Comparison of ENCODE assay signal across 11 cellular contexts in the genomic region with DNA sequence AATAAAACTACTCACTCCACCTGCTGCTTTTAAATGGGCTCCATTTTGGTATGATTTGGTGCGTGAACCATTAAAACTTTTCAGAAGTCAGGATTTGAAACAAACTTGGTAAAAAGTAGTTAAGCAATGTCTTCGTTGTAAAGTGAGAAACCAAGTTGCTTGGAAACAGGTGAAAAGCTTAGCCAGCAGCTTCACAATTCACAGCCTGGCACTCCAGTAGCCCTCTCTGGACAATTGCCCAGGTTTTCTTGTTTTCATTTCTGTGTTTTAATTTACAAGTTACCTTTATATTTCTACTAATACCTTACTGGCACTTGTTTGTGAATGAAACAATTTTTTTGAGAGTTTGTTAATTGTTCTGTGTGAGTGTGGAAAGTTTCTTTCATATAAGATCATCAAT. TPM values are rescaled to one million over a fixed set of nuclear protein-coding genes. Genes with fewer than 3 reads are reported as not detected.
DNase-seq lines count a peak whose midpoint lies in the region; ATAC-seq, FAIRE-seq and TF ChIP-seq lines count a peak whose summit lies in the region.
"Had no signal": no experiment of that assay in that cellular context is flagged by ENCODE, and none has a peak within 500 bp of the region (broad histone marks: within the 10 kb centered on the region; RNA-seq: fewer than 3 reads in every experiment).

No MANE protein-coding gene starts in this region.

- no peaks in the 10 kb centered on the region for H3K27me3 ChIP-seq in CD8-positive, alpha-beta memory T cell (ENCODE audit: insufficient read depth, low read length, poor library complexity, severe bottlenecking)
- no peaks in the 10 kb centered on the region for H3K27me3 ChIP-seq in KMS-11 (ENCODE audit: insufficient read depth, low read depth)
- H3K27me3 ChIP-seq in astrocyte (ENCODE audit: insufficient read depth, low read length) = no peaks in the 10 kb centered on the region
- H3K27me3 ChIP-seq: cardiac muscle cell had no signal

- H3K4me1 ChIP-seq in CD8-positive, alpha-beta memory T cell (ENCODE audit: insufficient read depth, low read length) = peaks cover 44% of the 10 kb centered on the region
- H3K4me1 ChIP-seq in KMS-11 (ENCODE audit: low read depth, poor library complexity, severe bottlenecking) = peaks cover 92% of the 10 kb centered on the region
- peaks cover 83% of the 10 kb centered on the region for H3K4me1 ChIP-seq in astrocyte (ENCODE audit: insufficient read depth, low read length)
- H3K4me1 ChIP-seq: HAP-1 had no signal

- ATAC-seq in natural killer cell = no peak
- ATAC-seq in HG02973 (IDR thresholded peaks at IDR 0.05; ENCODE audit: unreplicated experiment) = no peak
- ATAC-seq in HG02870 (IDR thresholded peaks at IDR 0.05; ENCODE audit: unreplicated experiment) = no peak

- H4K20me1 ChIP-seq in KMS-11 (ENCODE audit: insufficient read depth) = no peaks in the 10 kb centered on the region
- H4K20me1 ChIP-seq in astrocyte (ENCODE audit: insufficient read depth, low read length) = peaks cover 4% of the 10 kb centered on the region

- no peak overlapping the region for H3K27ac ChIP-seq in CD8-positive, alpha-beta memory T cell (ENCODE audit: low read depth, low read length)
- H3K27ac ChIP-seq in KMS-11 (peak overlapping the region; percentile 83), astrocyte (ENCODE audit: low read depth, low read length) (peak overlapping the region; percentile 97)
- H3K27ac ChIP-seq: cardiac muscle cell had no signal

- H3K79me2 ChIP-seq in KMS-11 (ENCODE audit: insufficient read depth, low read depth) (no peaks in the 10 kb centered on the region), astrocyte (ENCODE audit: insufficient read depth, low read length) (peaks cover 25% of the 10 kb centered on the region)

- H3K4me2 ChIP-seq in KMS-11 (peak overlapping the region; percentile 78), astrocyte (ENCODE audit: low read length) (peak overlapping the region; percentile 10)

- H3K36me3 ChIP-seq in CD8-positive, alpha-beta memory T cell (ENCODE audit: insufficient read depth, low read length) = no peaks in the 10 kb centered on the region
- H3K36me3 ChIP-seq in KMS-11 (ENCODE audit: insufficient read depth) (no peaks in the 10 kb centered on the region), astrocyte (ENCODE audit: insufficient read depth, low read length) (peaks cover 4% of the 10 kb centered on the region)
- H3K36me3 ChIP-seq: cardiac muscle cell, HAP-1 had no signal

- DNase-seq in CD8-positive, alpha-beta memory T cell = no peak
- no peak for DNase-seq in astrocyte (ENCODE audit: low read depth)
- no peak for DNase-seq in natural killer cell
- no peak for DNase-seq in NCI-H774 (lab: John Stamatoyannopoulos, UW)
- DNase-seq: activated CD4-positive, alpha-beta T cell treated with anti-CD3 and anti-CD28 coated beads for 1 hour; NCI-H2171 had no signal

- POLR2A ChIA-PET in CD8-positive, alpha-beta memory T cell (lab: Charles Lee) = interaction anchor here (3.8 kb wide), 1 partner anchor 13 kb away, joined by 27 read pairs; a partner anchor contains a TSS

- no peak for FAIRE-seq in astrocyte (lab: Jason Lieb, UNC)

- CTCF ChIA-PET in CD8-positive, alpha-beta memory T cell (lab: Charles Lee) = interaction anchor here (1.3 to 4.2 kb wide), 5 partner anchors 12 to 108 kb away, joined by 4 to 25 read pairs (median 8); a partner anchor contains a TSS

- intact Hi-C loops in natural killer cell (cut with micrococcal nuclease) = no loop called here

- H3K36me3 Mint-ChIP-seq in CD8-positive, alpha-beta memory T cell = peaks cover 0 to 6% (median 0%) of the 10 kb centered on the region in 3 donors
- H3K36me3 Mint-ChIP-seq in astrocyte (ENCODE audit: low read depth, unreplicated experiment) (peaks cover under 1% of the 10 kb centered on the region), natural killer cell (no peaks in the 10 kb centered on the region)

- H3K4me3 ChIP-seq in CD8-positive, alpha-beta memory T cell (ENCODE audit: low read length) = no peak overlapping the region
- no peak overlapping the region for H3K4me3 ChIP-seq in KMS-11 (IDR thresholded peaks at IDR 0.05; ENCODE audit: insufficient read depth, low read depth, low read length)
- H3K4me3 ChIP-seq in astrocyte (ENCODE audit: insufficient read depth, low read depth, low read length) = no peak overlapping the region
- H3K4me3 ChIP-seq: cardiac muscle cell, HAP-1 had no signal

- peak overlapping the region; percentile 3; the same call in 1 of the 2 replicates for H3K9ac ChIP-seq in KMS-11
- peak overlapping the region; percentile 25 for H3K9ac ChIP-seq in astrocyte (ENCODE audit: low read length)

- peaks cover 0 to 1% of the 10 kb centered on the region in 2 donors for H3K27me3 Mint-ChIP-seq in CD8-positive, alpha-beta memory T cell
- H3K27me3 Mint-ChIP-seq in astrocyte (ENCODE audit: low read depth, unreplicated experiment) (no peaks in the 10 kb centered on the region), natural killer cell (ENCODE audit: low read depth in 2 of 2) (peaks cover 38 to 59% of the 10 kb centered on the region in 2 donors)

- H3K27ac Mint-ChIP-seq in CD8-positive, alpha-beta memory T cell = peak overlapping the region; percentile 4 to 97 (median 88)
- peak overlapping the region; percentile 95 for H3K27ac Mint-ChIP-seq in astrocyte (ENCODE audit: unreplicated experiment)
- peak overlapping the region in 1 of 2 donors; percentile 69 for H3K27ac Mint-ChIP-seq in natural killer cell

- H2AFZ ChIP-seq in KMS-11 (ENCODE audit: low read depth) (peak overlapping the region; percentile 21; the same call in 1 of the 2 replicates), astrocyte (ENCODE audit: low read depth, low read length) (no peak overlapping the region)

- peak overlapping the region in 2 of 7 donors; percentile 54 to 65 for H3K4me3 Mint-ChIP-seq in CD8-positive, alpha-beta memory T cell
- H3K4me3 Mint-ChIP-seq in astrocyte (ENCODE audit: unreplicated experiment) (no peak overlapping the region), natural killer cell (peak overlapping the region; percentile 85)

- no peaks in the 10 kb centered on the region for H3K9me3 Mint-ChIP-seq in CD8-positive, alpha-beta memory T cell
- no peaks in the 10 kb centered on the region for H3K9me3 Mint-ChIP-seq in astrocyte (ENCODE audit: unreplicated experiment)
- H3K9me3 Mint-ChIP-seq in natural killer cell = no peaks in the 10 kb centered on the region

- no peak for TF ChIP-seq CTCF in KMS-11 (conservative IDR thresholded peaks at IDR 0.05; ENCODE audit: low read depth, low read length)
- no peak for TF ChIP-seq CTCF in astrocyte (IDR thresholded peaks at IDR 0.05; ENCODE audit: insufficient read depth, low read depth, low read length)
- TF ChIP-seq CTCF in natural killer cell (IDR thresholded peaks at IDR 0.05) = no peak

- H3K4me1 Mint-ChIP-seq in CD8-positive, alpha-beta memory T cell = peaks cover 74 to 91% (median 85%) of the 10 kb centered on the region in 3 donors
- peaks cover 78% of the 10 kb centered on the region for H3K4me1 Mint-ChIP-seq in astrocyte (ENCODE audit: low read depth, unreplicated experiment)
- peaks cover 57 to 63% of the 10 kb centered on the region in 2 donors for H3K4me1 Mint-ChIP-seq in natural killer cell

- no peaks in the 10 kb centered on the region for H3K9me3 ChIP-seq in CD8-positive, alpha-beta memory T cell (ENCODE audit: low read length)
- H3K9me3 ChIP-seq in astrocyte (ENCODE audit: insufficient read depth, low read depth, low read length) = no peaks in the 10 kb centered on the region
- H3K9me3 ChIP-seq: HAP-1 had no signal

RNA-seq across cellular contexts. Expression of a gene that starts 12.8 kb away (rescaled TPM):
- total RNA-seq in CD8-positive, alpha-beta memory T cell = 10 to 100 TPM; 14.8 to 15.4 TPM
- 32.7 TPM for polyA plus RNA-seq in CD8-positive, alpha-beta memory T cell
- 76.1 and 77.4 TPM in 2 replicates for total RNA-seq in astrocyte
- total RNA-seq in natural killer cell = under 1 TPM in 2 of 3 donors, not detected in 1; 0.57 to 0.70 TPM

Comparison
In these comparisons a context has a peak if more than half of its experiments do, and no peak if none do; other contexts are left out.
1. RNA of a gene that starts 12.8 kb away (total RNA-seq): 76.1 to 77.4 TPM in astrocyte and 14.8 to 15.4 TPM in CD8-positive, alpha-beta memory T cell; 0.57 to 0.70 TPM in natural killer cell; every median in the first group is over 4 times any median in the second.